Comparison of ENCODE assay signal across 30 cellular contexts in genomic region chr4:183388777-183389176, GRCh38.
"Had no signal": no experiment of that assay in that cellular context is flagged by ENCODE, and none has a peak within 500 bp of the region (broad histone marks: within the 10 kb centered on the region; RNA-seq: fewer than 3 reads in every experiment).

No MANE protein-coding gene starts in this region.

- H3K27me3 Mint-ChIP-seq: activated naive CD8-positive, alpha-beta T cell had no signal

- H3K4me1 Mint-ChIP-seq: activated T-helper 17 cell treated with anti-CD3 and anti-CD28 coated beads, Interleukin-2, amount 50 U/mL, for 72 hours; central memory CD8-positive, alpha-beta T cell had no signal

- H3K36me3 Mint-ChIP-seq: activated naive CD8-positive, alpha-beta T cell had no signal

- H3K4me3 Mint-ChIP-seq: activated B cell treated with CpG ODN at 0.5 μM for 24 hours; activated CD8-positive, alpha-beta T cell treated with anti-CD3 and anti-CD28 coated beads for 36 hours; activated naive CD8-positive, alpha-beta T cell; activated T-cell treated with anti-CD3 and anti-CD28 coated beads, Interleukin-2, amount 50 U/mL, for 4 hours; activated T-helper 17 cell treated with anti-CD3 and anti-CD28 coated beads, Interleukin-2, amount 50 U/mL, for 72 hours; central memory CD8-positive, alpha-beta T cell; effector memory CD8-positive, alpha-beta T cell; T-helper 17 cell; T-helper 2 cell treated with Interferon-gamma antibody and Interleukin-4, amounts not matched to agents 5 μg/mL and 100 μg/mL, for 36 hours had no signal

- DNase-seq: activated B cell treated with CpG ODN at 0.5 μM for 24 hours; activated CD4-positive, alpha-beta T cell treated with anti-CD3 and anti-CD28 coated beads for 48 hours; activated CD4-positive, alpha-beta T cell treated with anti-CD3 and anti-CD28 coated beads, Interleukin-2, amount 50 U/mL, for 1 hour; activated CD4-positive, alpha-beta T cell treated with anti-CD3 and anti-CD28 coated beads, Interleukin-2, amount 50 U/mL, for 48 hours; activated CD8-positive, alpha-beta memory T cell treated with anti-CD3 and anti-CD28 coated beads for 24 hours; activated CD8-positive, alpha-beta T cell treated with anti-CD3 and anti-CD28 coated beads for 36 hours; activated effector memory CD4-positive, alpha-beta T cell treated with Interleukin-2 at 50 U/mL for 16 hours; activated gamma-delta T cell treated with Interleukin-2 at 50 U/mL for 16 hours; activated naive CD4-positive, alpha-beta T cell treated with anti-CD3 and anti-CD28 coated beads, Interleukin-2, amount 50 U/mL, for 16 hours; activated naive CD4-positive, alpha-beta T cell treated with Interleukin-2 at 50 U/mL for 16 hours; activated T-cell treated with anti-CD3 and anti-CD28 coated beads, Interleukin-2, amount 50 U/mL, for 4 hours; amniotic stem cell; brain microvascular endothelial cell; cortex of kidney; dermis blood vessel endothelial cell; effector CD4-positive, alpha-beta T cell; effector memory CD8-positive, alpha-beta T cell; erythroblast; esophagus squamous epithelium; foreskin melanocyte; T-helper 1 cell; T-helper 17 cell; T1000; WERI-Rb-1 had no signal

- ATAC-seq: activated CD4-positive, CD25-positive, alpha-beta regulatory T cell treated with anti-CD3 and anti-CD28 coated beads, Interleukin-2, amount 50 U/mL, for 24 hours; activated CD8-positive, alpha-beta T cell treated with anti-CD3 and anti-CD28 coated beads for 36 hours; activated T-cell treated with anti-CD3 and anti-CD28 coated beads, Interleukin-2, amount 50 U/mL, for 4 hours; activated T-helper 17 cell treated with anti-CD3 and anti-CD28 coated beads, Interleukin-2, amount 50 U/mL, for 72 hours; effector memory CD8-positive, alpha-beta T cell; gastroesophageal sphincter; T-helper 17 cell had no signal

- H3K27ac Mint-ChIP-seq: activated B cell treated with CpG ODN at 0.5 μM for 24 hours; activated CD8-positive, alpha-beta T cell treated with anti-CD3 and anti-CD28 coated beads for 36 hours; activated naive CD8-positive, alpha-beta T cell; activated T-helper 17 cell treated with anti-CD3 and anti-CD28 coated beads, Interleukin-2, amount 50 U/mL, for 72 hours; effector memory CD8-positive, alpha-beta T cell; T-helper 17 cell; T-helper 2 cell treated with Interferon-gamma antibody and Interleukin-4, amounts not matched to agents 5 μg/mL and 100 μg/mL, for 36 hours had no signal

- H3K9me3 Mint-ChIP-seq: activated B cell treated with CpG ODN at 0.5 μM for 24 hours; activated CD8-positive, alpha-beta T cell treated with anti-CD3 and anti-CD28 coated beads for 36 hours; activated T-cell treated with anti-CD3 and anti-CD28 coated beads, Interleukin-2, amount 50 U/mL, for 4 hours; activated T-helper 17 cell treated with anti-CD3 and anti-CD28 coated beads, Interleukin-2, amount 50 U/mL, for 72 hours; central memory CD8-positive, alpha-beta T cell; effector memory CD8-positive, alpha-beta T cell; T-helper 2 cell treated with Interferon-gamma antibody and Interleukin-4, amounts not matched to agents 5 μg/mL and 100 μg/mL, for 36 hours had no signal
